ENCODE assay signal across 2 cellular contexts in the genomic region with DNA sequence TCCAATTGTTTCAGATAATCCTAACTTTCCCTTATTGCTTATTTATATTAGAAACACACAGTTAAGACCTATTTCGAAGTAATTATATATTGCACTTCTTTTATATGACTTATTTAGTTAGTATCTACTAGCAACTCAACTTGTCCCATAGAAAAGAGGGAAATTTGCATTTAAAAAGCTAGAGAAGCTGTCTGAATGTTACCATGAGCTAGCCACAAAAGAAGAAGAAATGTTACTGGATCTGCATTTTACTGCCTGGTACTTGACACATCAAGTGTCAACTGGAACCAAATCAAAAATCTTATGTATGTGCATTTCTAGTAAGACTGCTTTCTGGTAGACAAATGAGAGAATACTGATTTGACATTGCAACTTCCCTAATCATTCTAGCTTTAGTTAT.
TF ChIP-seq lines count a peak whose summit lies in the region.

No MANE protein-coding gene starts in this region.

TF ChIP-seq in GM23338, 12 proteins besides CTCF, POLR2A, EP300 and RAD21:
- TF ChIP-seq CREB1 (CRISPR knock-in tag; IDR thresholded peaks at IDR 0.05; ENCODE audit: low read depth) (no peak), POLR2AphosphoS5 (IDR thresholded peaks at IDR 0.05; ENCODE audit: low read depth) (no peak), NANOG (IDR thresholded peaks at IDR 0.05; ENCODE audit: borderline replicate concordance) (peak; percentile 39; the same call in 1 of the 2 replicates)

TF ChIP-seq in GM12878, 131 proteins besides CTCF, POLR2A, EP300 and RAD21:
- TF ChIP-seq SMC3 (IDR thresholded peaks at IDR 0.05; ENCODE audit: borderline replicate concordance, low read length) (no peak), HDAC2 (IDR thresholded peaks at IDR 0.05) (no peak), CHD4 (IDR thresholded peaks at IDR 0.05) (no peak), SRF (IDR thresholded peaks at IDR 0.05; ENCODE audit: low read depth in 2 of 2, low read length in 2 of 2) (no peak), RFX5 (IDR thresholded peaks at IDR 0.05; ENCODE audit: low read depth, low read length) (no peak), HCFC1 (IDR thresholded peaks at IDR 0.05; ENCODE audit: low read length) (no peak)
- TF ChIP-seq, protein P1, sequence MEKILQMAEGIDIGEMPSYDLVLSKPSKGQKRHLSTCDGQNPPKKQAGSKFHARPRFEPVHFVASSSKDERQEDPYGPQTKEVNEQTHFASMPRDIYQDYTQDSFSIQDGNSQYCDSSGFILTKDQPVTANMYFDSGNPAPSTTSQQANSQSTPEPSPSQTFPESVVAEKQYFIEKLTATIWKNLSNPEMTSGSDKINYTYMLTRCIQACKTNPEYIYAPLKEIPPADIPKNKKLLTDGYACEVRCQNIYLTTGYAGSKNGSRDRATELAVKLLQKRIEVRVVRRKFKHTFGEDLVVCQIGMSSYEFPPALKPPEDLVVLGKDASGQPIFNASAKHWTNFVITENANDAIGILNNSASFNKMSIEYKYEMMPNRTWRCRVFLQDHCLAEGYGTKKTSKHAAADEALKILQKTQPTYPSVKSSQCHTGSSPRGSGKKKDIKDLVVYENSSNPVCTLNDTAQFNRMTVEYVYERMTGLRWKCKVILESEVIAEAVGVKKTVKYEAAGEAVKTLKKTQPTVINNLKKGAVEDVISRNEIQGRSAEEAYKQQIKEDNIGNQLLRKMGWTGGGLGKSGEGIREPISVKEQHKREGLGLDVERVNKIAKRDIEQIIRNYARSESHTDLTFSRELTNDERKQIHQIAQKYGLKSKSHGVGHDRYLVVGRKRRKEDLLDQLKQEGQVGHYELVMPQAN (conservative IDR thresholded peaks at IDR 0.05), result no peak
- TF ChIP-seq, protein P2, sequence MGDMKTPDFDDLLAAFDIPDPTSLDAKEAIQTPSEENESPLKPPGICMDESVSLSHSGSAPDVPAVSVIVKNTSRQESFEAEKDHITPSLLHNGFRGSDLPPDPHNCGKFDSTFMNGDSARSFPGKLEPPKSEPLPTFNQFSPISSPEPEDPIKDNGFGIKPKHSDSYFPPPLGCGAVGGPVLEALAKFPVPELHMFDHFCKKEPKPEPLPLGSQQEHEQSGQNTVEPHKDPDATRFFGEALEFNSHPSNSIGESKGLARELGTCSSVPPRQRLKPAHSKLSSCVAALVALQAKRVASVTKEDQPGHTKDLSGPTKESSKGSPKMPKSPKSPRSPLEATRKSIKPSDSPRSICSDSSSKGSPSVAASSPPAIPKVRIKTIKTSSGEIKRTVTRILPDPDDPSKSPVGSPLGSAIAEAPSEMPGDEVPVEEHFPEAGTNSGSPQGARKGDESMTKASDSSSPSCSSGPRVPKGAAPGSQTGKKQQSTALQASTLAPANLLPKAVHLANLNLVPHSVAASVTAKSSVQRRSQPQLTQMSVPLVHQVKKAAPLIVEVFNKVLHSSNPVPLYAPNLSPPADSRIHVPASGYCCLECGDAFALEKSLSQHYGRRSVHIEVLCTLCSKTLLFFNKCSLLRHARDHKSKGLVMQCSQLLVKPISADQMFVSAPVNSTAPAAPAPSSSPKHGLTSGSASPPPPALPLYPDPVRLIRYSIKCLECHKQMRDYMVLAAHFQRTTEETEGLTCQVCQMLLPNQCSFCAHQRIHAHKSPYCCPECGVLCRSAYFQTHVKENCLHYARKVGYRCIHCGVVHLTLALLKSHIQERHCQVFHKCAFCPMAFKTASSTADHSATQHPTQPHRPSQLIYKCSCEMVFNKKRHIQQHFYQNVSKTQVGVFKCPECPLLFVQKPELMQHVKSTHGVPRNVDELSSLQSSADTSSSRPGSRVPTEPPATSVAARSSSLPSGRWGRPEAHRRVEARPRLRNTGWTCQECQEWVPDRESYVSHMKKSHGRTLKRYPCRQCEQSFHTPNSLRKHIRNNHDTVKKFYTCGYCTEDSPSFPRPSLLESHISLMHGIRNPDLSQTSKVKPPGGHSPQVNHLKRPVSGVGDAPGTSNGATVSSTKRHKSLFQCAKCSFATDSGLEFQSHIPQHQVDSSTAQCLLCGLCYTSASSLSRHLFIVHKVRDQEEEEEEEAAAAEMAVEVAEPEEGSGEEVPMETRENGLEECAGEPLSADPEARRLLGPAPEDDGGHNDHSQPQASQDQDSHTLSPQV (IDR thresholded peaks at IDR 0.05), result no peak
- TF ChIP-seq, protein P3, sequence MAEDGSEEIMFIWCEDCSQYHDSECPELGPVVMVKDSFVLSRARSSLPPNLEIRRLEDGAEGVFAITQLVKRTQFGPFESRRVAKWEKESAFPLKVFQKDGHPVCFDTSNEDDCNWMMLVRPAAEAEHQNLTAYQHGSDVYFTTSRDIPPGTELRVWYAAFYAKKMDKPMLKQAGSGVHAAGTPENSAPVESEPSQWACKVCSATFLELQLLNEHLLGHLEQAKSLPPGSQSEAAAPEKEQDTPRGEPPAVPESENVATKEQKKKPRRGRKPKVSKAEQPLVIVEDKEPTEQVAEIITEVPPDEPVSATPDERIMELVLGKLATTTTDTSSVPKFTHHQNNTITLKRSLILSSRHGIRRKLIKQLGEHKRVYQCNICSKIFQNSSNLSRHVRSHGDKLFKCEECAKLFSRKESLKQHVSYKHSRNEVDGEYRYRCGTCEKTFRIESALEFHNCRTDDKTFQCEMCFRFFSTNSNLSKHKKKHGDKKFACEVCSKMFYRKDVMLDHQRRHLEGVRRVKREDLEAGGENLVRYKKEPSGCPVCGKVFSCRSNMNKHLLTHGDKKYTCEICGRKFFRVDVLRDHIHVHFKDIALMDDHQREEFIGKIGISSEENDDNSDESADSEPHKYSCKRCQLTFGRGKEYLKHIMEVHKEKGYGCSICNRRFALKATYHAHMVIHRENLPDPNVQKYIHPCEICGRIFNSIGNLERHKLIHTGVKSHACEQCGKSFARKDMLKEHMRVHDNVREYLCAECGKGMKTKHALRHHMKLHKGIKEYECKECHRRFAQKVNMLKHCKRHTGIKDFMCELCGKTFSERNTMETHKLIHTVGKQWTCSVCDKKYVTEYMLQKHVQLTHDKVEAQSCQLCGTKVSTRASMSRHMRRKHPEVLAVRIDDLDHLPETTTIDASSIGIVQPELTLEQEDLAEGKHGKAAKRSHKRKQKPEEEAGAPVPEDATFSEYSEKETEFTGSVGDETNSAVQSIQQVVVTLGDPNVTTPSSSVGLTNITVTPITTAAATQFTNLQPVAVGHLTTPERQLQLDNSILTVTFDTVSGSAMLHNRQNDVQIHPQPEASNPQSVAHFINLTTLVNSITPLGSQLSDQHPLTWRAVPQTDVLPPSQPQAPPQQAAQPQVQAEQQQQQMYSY (CRISPR knock-in tag; IDR thresholded peaks at IDR 0.05), result no peak
- TF ChIP-seq, protein P4, sequence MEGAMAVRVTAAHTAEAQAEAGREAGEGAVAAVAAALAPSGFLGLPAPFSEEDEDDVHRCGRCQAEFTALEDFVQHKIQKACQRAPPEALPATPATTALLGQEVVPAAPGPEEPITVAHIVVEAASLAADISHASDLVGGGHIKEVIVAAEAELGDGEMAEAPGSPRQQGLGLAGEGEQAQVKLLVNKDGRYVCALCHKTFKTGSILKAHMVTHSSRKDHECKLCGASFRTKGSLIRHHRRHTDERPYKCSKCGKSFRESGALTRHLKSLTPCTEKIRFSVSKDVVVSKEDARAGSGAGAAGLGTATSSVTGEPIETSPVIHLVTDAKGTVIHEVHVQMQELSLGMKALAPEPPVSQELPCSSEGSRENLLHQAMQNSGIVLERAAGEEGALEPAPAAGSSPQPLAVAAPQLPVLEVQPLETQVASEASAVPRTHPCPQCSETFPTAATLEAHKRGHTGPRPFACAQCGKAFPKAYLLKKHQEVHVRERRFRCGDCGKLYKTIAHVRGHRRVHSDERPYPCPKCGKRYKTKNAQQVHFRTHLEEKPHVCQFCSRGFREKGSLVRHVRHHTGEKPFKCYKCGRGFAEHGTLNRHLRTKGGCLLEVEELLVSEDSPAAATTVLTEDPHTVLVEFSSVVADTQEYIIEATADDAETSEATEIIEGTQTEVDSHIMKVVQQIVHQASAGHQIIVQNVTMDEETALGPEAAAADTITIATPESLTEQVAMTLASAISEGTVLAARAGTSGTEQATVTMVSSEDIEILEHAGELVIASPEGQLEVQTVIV (IDR thresholded peaks at IDR 0.05; ENCODE audit: borderline replicate concordance, partially characterized antibody), result no peak
- TF ChIP-seq, protein P5, sequence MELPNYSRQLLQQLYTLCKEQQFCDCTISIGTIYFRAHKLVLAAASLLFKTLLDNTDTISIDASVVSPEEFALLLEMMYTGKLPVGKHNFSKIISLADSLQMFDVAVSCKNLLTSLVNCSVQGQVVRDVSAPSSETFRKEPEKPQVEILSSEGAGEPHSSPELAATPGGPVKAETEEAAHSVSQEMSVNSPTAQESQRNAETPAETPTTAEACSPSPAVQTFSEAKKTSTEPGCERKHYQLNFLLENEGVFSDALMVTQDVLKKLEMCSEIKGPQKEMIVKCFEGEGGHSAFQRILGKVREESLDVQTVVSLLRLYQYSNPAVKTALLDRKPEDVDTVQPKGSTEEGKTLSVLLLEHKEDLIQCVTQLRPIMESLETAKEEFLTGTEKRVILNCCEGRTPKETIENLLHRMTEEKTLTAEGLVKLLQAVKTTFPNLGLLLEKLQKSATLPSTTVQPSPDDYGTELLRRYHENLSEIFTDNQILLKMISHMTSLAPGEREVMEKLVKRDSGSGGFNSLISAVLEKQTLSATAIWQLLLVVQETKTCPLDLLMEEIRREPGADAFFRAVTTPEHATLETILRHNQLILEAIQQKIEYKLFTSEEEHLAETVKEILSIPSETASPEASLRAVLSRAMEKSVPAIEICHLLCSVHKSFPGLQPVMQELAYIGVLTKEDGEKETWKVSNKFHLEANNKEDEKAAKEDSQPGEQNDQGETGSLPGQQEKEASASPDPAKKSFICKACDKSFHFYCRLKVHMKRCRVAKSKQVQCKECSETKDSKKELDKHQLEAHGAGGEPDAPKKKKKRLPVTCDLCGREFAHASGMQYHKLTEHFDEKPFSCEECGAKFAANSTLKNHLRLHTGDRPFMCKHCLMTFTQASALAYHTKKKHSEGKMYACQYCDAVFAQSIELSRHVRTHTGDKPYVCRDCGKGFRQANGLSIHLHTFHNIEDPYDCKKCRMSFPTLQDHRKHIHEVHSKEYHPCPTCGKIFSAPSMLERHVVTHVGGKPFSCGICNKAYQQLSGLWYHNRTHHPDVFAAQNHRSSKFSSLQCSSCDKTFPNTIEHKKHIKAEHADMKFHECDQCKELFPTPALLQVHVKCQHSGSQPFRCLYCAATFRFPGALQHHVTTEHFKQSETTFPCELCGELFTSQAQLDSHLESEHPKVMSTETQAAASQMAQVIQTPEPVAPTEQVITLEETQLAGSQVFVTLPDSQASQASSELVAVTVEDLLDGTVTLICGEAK (IDR thresholded peaks at IDR 0.05; ENCODE audit: borderline replicate concordance), result no peak
